In genomic region chr1:229079196-229079595, GRCh38 we compare ENCODE assay signal across 26 cellular contexts.
"Had no signal": no experiment of that assay in that cellular context is flagged by ENCODE, and none has a peak within 500 bp of the region (broad histone marks: within the 10 kb centered on the region; RNA-seq: fewer than 3 reads in every experiment).

No MANE protein-coding gene starts in this region.

- H3K4me3 ChIP-seq: breast epithelium, K562, SJSA1 had no signal

- H3K36me3 ChIP-seq: breast epithelium, SJSA1 had no signal

- H3K27me3 ChIP-seq: breast epithelium, SJSA1 had no signal

- DNase-seq: activated CD4-positive, alpha-beta memory T cell treated with anti-CD3 and anti-CD28 coated beads for 36 hours; activated CD4-positive, alpha-beta T cell treated with anti-CD3 and anti-CD28 coated beads, Interleukin-2, amount 10 ng/mL, durations not matched to agents 24 days and 14 days; activated CD8-positive, alpha-beta memory T cell treated with anti-CD3 and anti-CD28 coated beads for 24 hours; activated effector memory CD4-positive, alpha-beta T cell treated with Interleukin-2 at 50 U/mL for 16 hours; activated naive CD4-positive, alpha-beta T cell; activated T-cell treated with anti-CD3 and anti-CD28 coated beads for 4 hours; aorta; caudate nucleus; cortex of kidney; Karpas-422; MM.1S; NCI-H1105; NCI-H1436; NCI-H1694 treated with DMSO at 0.1 percent for 48 hours; NCI-H2107; NCI-H446 treated with DMSO at 0.1 percent for 48 hours; NCI-H526 treated with DMSO at 0.1 percent for 48 hours; PC-3; SHP77; SW 1271 had no signal

- H3K4me1 ChIP-seq: breast epithelium had no signal

- ATAC-seq: activated CD4-positive, CD25-positive, alpha-beta regulatory T cell treated with anti-CD3 and anti-CD28 coated beads, Interleukin-2, amount 50 U/mL, for 24 hours; K562; PC-3; SK-N-SH treated with all-trans-retinoic acid at 6 μM for 48 hours had no signal

- H3K27me3 Mint-ChIP-seq: activated CD4-positive, alpha-beta memory T cell treated with anti-CD3 and anti-CD28 coated beads for 36 hours; activated naive CD4-positive, alpha-beta T cell treated with anti-CD3 and anti-CD28 coated beads, Interleukin-2, amount 50 U/mL, for 24 hours had no signal

- H3K27ac Mint-ChIP-seq: activated CD4-positive, alpha-beta memory T cell treated with anti-CD3 and anti-CD28 coated beads for 36 hours; activated CD4-positive, alpha-beta T cell treated with anti-CD3 and anti-CD28 coated beads, Interleukin-2, amount 10 ng/mL, durations not matched to agents 24 days and 14 days; activated naive CD4-positive, alpha-beta T cell treated with anti-CD3 and anti-CD28 coated beads, Interleukin-2, amount 50 U/mL, for 24 hours had no signal

- H3K4me3 Mint-ChIP-seq: activated CD4-positive, alpha-beta memory T cell treated with anti-CD3 and anti-CD28 coated beads for 36 hours; activated CD4-positive, alpha-beta T cell treated with anti-CD3 and anti-CD28 coated beads, Interleukin-2, amount 10 ng/mL, durations not matched to agents 24 days and 14 days; activated naive CD4-positive, alpha-beta T cell treated with anti-CD3 and anti-CD28 coated beads, Interleukin-2, amount 50 U/mL, for 24 hours had no signal

- H3K27ac ChIP-seq: breast epithelium had no signal
